8 cellular contexts compared by ENCODE assay signal in the genomic region with DNA sequence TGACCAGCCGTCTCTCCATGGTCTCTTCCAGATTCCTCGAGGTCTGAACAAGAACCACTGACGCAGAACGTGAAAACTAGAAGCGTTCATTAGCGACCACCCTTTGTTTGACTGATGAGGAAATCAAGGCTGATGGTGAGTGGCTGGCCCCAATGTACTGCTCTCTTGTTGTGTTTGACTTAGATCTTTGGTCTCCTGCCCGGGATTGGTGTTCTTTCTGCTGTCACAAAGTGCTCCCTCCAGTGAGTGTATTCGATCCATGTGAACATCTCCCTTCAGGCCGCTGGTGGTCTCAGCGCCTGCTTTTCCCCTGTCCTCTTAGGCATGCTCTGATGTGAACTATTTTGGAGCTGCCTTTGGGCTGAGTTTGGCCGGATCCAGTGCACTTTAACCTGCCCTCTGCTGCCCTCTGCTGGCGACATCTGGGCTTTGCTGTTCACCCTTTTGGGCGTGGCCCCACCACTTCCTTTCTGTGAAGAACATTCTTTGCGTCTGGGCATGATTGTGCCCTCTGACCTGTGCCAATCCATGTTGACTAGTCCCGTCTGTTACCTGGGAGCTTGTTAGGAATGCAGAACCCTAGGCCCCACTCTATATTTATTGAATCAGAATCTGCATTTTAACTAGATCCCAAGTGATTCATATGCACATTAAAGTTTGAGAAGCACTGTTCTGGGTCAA.
DNase-seq lines count a peak whose midpoint lies in the region; FAIRE-seq and TF ChIP-seq lines count a peak whose summit lies in the region.

No MANE protein-coding gene starts in this region.

- H3K79me2 ChIP-seq in Loucy (ENCODE audit: insufficient read depth, low read length): no peaks in the 10 kb centered on the region

- peak overlapping the region; percentile 86 for H2AFZ ChIP-seq in Loucy (ENCODE audit: low read length)

- peak; percentile 59 for FAIRE-seq in urothelium cell line (lab: Jason Lieb, UNC)

- peak overlapping the region; percentile 23 for H3K4me2 ChIP-seq in Loucy (ENCODE audit: low read depth, low read length, poor library complexity, severe bottlenecking)

- TF ChIP-seq CTCF in GM06990 (IDR thresholded peaks at IDR 0.05; ENCODE audit: insufficient read depth, low read length, poor library complexity, severe bottlenecking) (peak; percentile 81), Loucy (conservative IDR thresholded peaks at IDR 0.05; ENCODE audit: low read length) (peak; percentile 95)

- H3K36me3 ChIP-seq in GM06990 (ENCODE audit: control insufficient read depth, insufficient read depth, low read length) (no peaks in the 10 kb centered on the region), H7 (replicated peaks; ENCODE audit: control insufficient read depth, insufficient read depth, low read length) (no peaks in the 10 kb centered on the region), Loucy (ENCODE audit: insufficient read depth, low read length) (no peaks in the 10 kb centered on the region), SJCRH30 (no peaks in the 10 kb centered on the region)

- no peak overlapping the region for H3K4me3 ChIP-seq in GM06990 (replicated peaks; ENCODE audit: low read depth, low read length)
- H3K4me3 ChIP-seq in H7 (ENCODE audit: insufficient read depth, low read depth, low read length): no peak overlapping the region
- no peak overlapping the region for H3K4me3 ChIP-seq in Loucy (ENCODE audit: low read length, poor library complexity, severe bottlenecking)
- no peak overlapping the region for H3K4me3 ChIP-seq in SJCRH30

- H3K27me3 ChIP-seq in GM06990 (replicated peaks; ENCODE audit: control insufficient read depth, insufficient read depth, low read length): no peaks in the 10 kb centered on the region
- no peaks in the 10 kb centered on the region for H3K27me3 ChIP-seq in H7 (ENCODE audit: control insufficient read depth, insufficient read depth, low read length)
- no peaks in the 10 kb centered on the region for H3K27me3 ChIP-seq in Loucy (ENCODE audit: insufficient read depth, low read length, poor library complexity, severe bottlenecking)
- no peaks in the 10 kb centered on the region for H3K27me3 ChIP-seq in SJCRH30

- no peaks in the 10 kb centered on the region for H4K20me1 ChIP-seq in Loucy (ENCODE audit: insufficient read depth, low read length, poor library complexity, severe bottlenecking)

- H3K4me1 ChIP-seq in Loucy (ENCODE audit: insufficient read depth, low read length, poor library complexity, severe bottlenecking): no peaks in the 10 kb centered on the region
- H3K4me1 ChIP-seq in SJCRH30: no peaks in the 10 kb centered on the region

- DNase-seq in GM06990 (ENCODE audit: extremely low read depth, insufficient read length) (peak; percentile 17), H7 (peak; percentile 62), SJCRH30 (peak; percentile 77 to 90), glomerular visceral epithelial cell (ENCODE audit: extremely low spot score) (peak; percentile 76), posterior vena cava (ENCODE audit: low spot score) (peak; percentile 92), urothelium cell line (ENCODE audit: low spot score) (peak; percentile 77)
- peak; percentile 90 for DNase-seq in activated effector memory CD4-positive, alpha-beta T cell treated with anti-CD3 and anti-CD28 coated beads, Interleukin-2, amount 50 U/mL, for 16 hours

- no peaks in the 10 kb centered on the region for H3K9me2 ChIP-seq in Loucy (replicated peaks; ENCODE audit: low read depth, low read length)

- no peaks in the 10 kb centered on the region for H3K9me3 ChIP-seq in Loucy (ENCODE audit: insufficient read depth, low read depth, low read length)
- H3K9me3 ChIP-seq in SJCRH30 (replicated peaks): no peaks in the 10 kb centered on the region

- no peaks in the 10 kb centered on the region for H3F3A ChIP-seq in Loucy (ENCODE audit: low read depth)

- intact Hi-C loops in posterior vena cava (cut with DNase I): loop anchor here in 1 of 2 donors (10.0 kb wide), 1 partner anchor 630 kb away; no protein-coding TSS in a partner anchor

- H3K27ac ChIP-seq in SJCRH30: no peak overlapping the region

- no peak overlapping the region for H3K9ac ChIP-seq in Loucy (ENCODE audit: low read depth, low read length, poor library complexity, severe bottlenecking)

Comparison
In these comparisons a context has a peak if more than half of its experiments do, and no peak if none do; other contexts are left out.
1. DNase-seq: peak in every context shown above with its lines; median percentile 92 in posterior vena cava; 90 in activated effector memory CD4-positive, alpha-beta T cell treated with anti-CD3 and anti-CD28 coated beads, Interleukin-2, amount 50 U/mL, for 16 hours; 84 in SJCRH30; 77 in urothelium cell line; 76 in glomerular visceral epithelial cell; 62 in H7; 17 in GM06990.